Comparison of ENCODE assay signal across 26 cellular contexts in genomic region chr10:71433116-71433982, GRCh38. TPM values are rescaled to one million over a fixed set of nuclear protein-coding genes. Genes with fewer than 3 reads are reported as not detected.
DNase-seq lines count a peak whose midpoint lies in the region; ATAC-seq, FAIRE-seq and TF ChIP-seq lines count a peak whose summit lies in the region.
"Had no signal": no experiment of that assay in that cellular context is flagged by ENCODE, and none has a peak within 500 bp of the region (broad histone marks: within the 10 kb centered on the region; RNA-seq: fewer than 3 reads in every experiment).

No MANE protein-coding gene starts in this region.

- H3K9ac ChIP-seq in endodermal cell (ENCODE audit: extremely low read depth, low read length, poor library complexity, severe bottlenecking): no peak overlapping the region
- H3K9ac ChIP-seq: BLaER1 had no signal

- H3K4me1 ChIP-seq in PC-9 (replicated peaks; ENCODE audit: insufficient read depth): peaks cover 23% of the 10 kb centered on the region
- H3K4me1 ChIP-seq in endodermal cell (ENCODE audit: control insufficient read depth, insufficient read depth, low read length): no peaks in the 10 kb centered on the region
- H3K4me1 ChIP-seq: gastrocnemius medialis, tibial artery had no signal

- H3K27me3 ChIP-seq in PC-9 (ENCODE audit: insufficient read depth, low read depth): no peaks in the 10 kb centered on the region
- H3K27me3 ChIP-seq in endodermal cell (ENCODE audit: control insufficient read depth, insufficient read depth, low read length, poor library complexity, severe bottlenecking): no peaks in the 10 kb centered on the region
- H3K27me3 ChIP-seq: BLaER1, gastrocnemius medialis, hepatocyte, left lung had no signal

- 93 to 98% methylated on average over 9 of the region's 9 CpGs for WGBS in endodermal cell (ENCODE audit: insufficient coverage in 1 of 2, insufficient read length in 1 of 2), 2 experiments

- ATAC-seq in HG02642 (IDR thresholded peaks at IDR 0.05; ENCODE audit: poor library complexity, unreplicated experiment): no peak
- ATAC-seq: gastrocnemius medialis, left lung had no signal

- H3K4me2 ChIP-seq in PC-9: peak overlapping the region; percentile 42; the same call in 1 of the 2 replicates
- H3K4me2 ChIP-seq: BLaER1, hepatocyte had no signal

- H3K27me3 Mint-ChIP-seq in endodermal cell (ENCODE audit: insufficient read depth): no peaks in the 10 kb centered on the region

- H3K9me3 Mint-ChIP-seq in endodermal cell: no peaks in the 10 kb centered on the region
- H3K9me3 Mint-ChIP-seq: activated CD4-positive, alpha-beta T cell treated with anti-CD3 and anti-CD28 coated beads, Interleukin-2, amount 10 ng/mL, durations not matched to agents 24 days and 14 days; immature natural killer cell had no signal

- CTCF ChIA-PET in PC-9 (lab: Charles Lee): interaction anchor here (0.6 kb wide), 1 partner anchor 110 kb away, joined by 3 read pairs; no protein-coding TSS in a partner anchor

- peaks cover 2% of the 10 kb centered on the region for H3K4me1 Mint-ChIP-seq in endodermal cell
- H3K4me1 Mint-ChIP-seq: activated CD4-positive, alpha-beta T cell treated with anti-CD3 and anti-CD28 coated beads, Interleukin-2, amount 10 ng/mL, durations not matched to agents 24 days and 14 days had no signal

- TF ChIP-seq CTCF in D721Med (IDR thresholded peaks at IDR 0.05; ENCODE audit: insufficient read depth, missing control alignments) (no peak), PC-9 (conservative IDR thresholded peaks at IDR 0.05) (no peak), endodermal cell (conservative IDR thresholded peaks at IDR 0.05) (no peak)

- H2AFZ ChIP-seq in PC-9: no peak overlapping the region
- H2AFZ ChIP-seq: hepatocyte had no signal

- H3K9me3 ChIP-seq in PC-9 (ENCODE audit: insufficient read depth, low read depth) (no peaks in the 10 kb centered on the region), endodermal cell (ENCODE audit: control insufficient read depth, low read length) (no peaks in the 10 kb centered on the region)
- H3K9me3 ChIP-seq: BLaER1, gastrocnemius medialis, left lung, stomach, tibial artery had no signal

- no peaks in the 10 kb centered on the region for H3K36me3 ChIP-seq in PC-9 (ENCODE audit: low read depth)
- no peaks in the 10 kb centered on the region for H3K36me3 ChIP-seq in endodermal cell (ENCODE audit: control insufficient read depth, insufficient read depth, low read length)
- H3K36me3 ChIP-seq: BLaER1, gastrocnemius medialis, left lung, stomach, tibial artery had no signal

- H3K4me3 ChIP-seq in PC-9 (no peak overlapping the region), endodermal cell (ENCODE audit: low read length) (no peak overlapping the region)
- H3K4me3 ChIP-seq: BLaER1, gastrocnemius medialis, hepatocyte, left lung, skin epidermis, stomach, tibial artery had no signal

- no peaks in the 10 kb centered on the region for H3K9me2 ChIP-seq in PC-9 (ENCODE audit: insufficient read depth)

- FAIRE-seq in D721Med (lab: Jason Lieb, UNC) (no peak), RCC 7860 (lab: Jason Lieb, UNC) (no peak)
- FAIRE-seq: G401.6 had no signal

- H3K27ac Mint-ChIP-seq in endodermal cell: no peak overlapping the region
- H3K27ac Mint-ChIP-seq: activated CD4-positive, alpha-beta T cell treated with anti-CD3 and anti-CD28 coated beads, Interleukin-2, amount 10 ng/mL, durations not matched to agents 24 days and 14 days; activated naive CD8-positive, alpha-beta T cell had no signal

- intact Hi-C loops in PC-9 (cut with micrococcal nuclease; ENCODE audit: unreplicated experiment) (loop anchor here (5.0 kb wide), 1 partner anchor 856 kb away; no protein-coding TSS in a partner anchor), posterior vena cava (cut with DNase I) (no loop called here)

- no peak overlapping the region for H3K4me3 Mint-ChIP-seq in endodermal cell
- H3K4me3 Mint-ChIP-seq: activated CD4-positive, alpha-beta T cell treated with anti-CD3 and anti-CD28 coated beads, Interleukin-2, amount 10 ng/mL, durations not matched to agents 24 days and 14 days; activated naive CD8-positive, alpha-beta T cell had no signal

- no peaks in the 10 kb centered on the region for H3K36me3 Mint-ChIP-seq in endodermal cell (ENCODE audit: low read depth)
- H3K36me3 Mint-ChIP-seq: activated naive CD8-positive, alpha-beta T cell had no signal

- H3K27ac ChIP-seq in PC-9 (no peak overlapping the region), endodermal cell (ENCODE audit: low read depth, low read length) (no peak overlapping the region)
- H3K27ac ChIP-seq: BLaER1, gastrocnemius medialis, hepatocyte, left lung, skin epidermis, stomach, tibial artery had no signal

- BruUV-seq in PC-9 (replicated peaks; lab: Mats Ljungman, UMichigan): no TSS peak

- H4K20me1 ChIP-seq in PC-9 (ENCODE audit: insufficient read depth): no peaks in the 10 kb centered on the region
- H4K20me1 ChIP-seq: BLaER1 had no signal

- POLR2A ChIA-PET in PC-9 (lab: Charles Lee; ENCODE audit: unreplicated experiment): no interaction called here

- H3F3A ChIP-seq in PC-9 (ENCODE audit: insufficient read depth, low read depth): 0 out of 2 replicates have a peak, but pooled peaks cover 6% of the 10 kb centered on the region

- no peaks in the 10 kb centered on the region for H3K79me2 ChIP-seq in PC-9 (ENCODE audit: low read depth)
- H3K79me2 ChIP-seq: hepatocyte had no signal

- peak; percentile 11 for DNase-seq in D721Med (ENCODE audit: insufficient read length, low spot score)
- DNase-seq in PC-9: no peak
- peak; percentile 27 for DNase-seq in endodermal cell
- DNase-seq in posterior vena cava (ENCODE audit: low spot score): peak; percentile 55
- DNase-seq in RCC 7860 (ENCODE audit: low spot score): no peak
- DNase-seq in NCI-H1092 (lab: John Stamatoyannopoulos, UW): no peak
- DNase-seq: activated CD4-positive, alpha-beta T cell treated with anti-CD3 and anti-CD28 coated beads, Interleukin-2, amount 10 ng/mL, durations not matched to agents 24 days and 14 days; anterior cingulate cortex; DMS53; gastrocnemius medialis; immature natural killer cell; left lung; mesenchymal stem cell; MV-4-11; NCI-H146; occipital lobe; SIG-M5; T1000; tibial artery had no signal

RNA-seq across cellular contexts. Expression of gene CDH23, which starts 36.6 kb away (rescaled TPM):
- total RNA-seq in PC-9 (2021) (7.8 and 13.3 TPM in 2 replicates), endodermal cell (1 to 10 TPM; 2.1 to 4.2 TPM), posterior vena cava (10 to 100 TPM; 24.5 to 43.0 TPM)
- polyA plus RNA-seq in endodermal cell (2013, experiment 1 of 2): 9.2 TPM
- 10.8 TPM for polyA plus RNA-seq in endodermal cell (2013, experiment 2 of 2)

Comparison
In these comparisons a context has a peak if more than half of its experiments do, and no peak if none do; other contexts are left out.
1. DNase-seq: peak in D721Med (single experiment), endodermal cell (single experiment) and posterior vena cava (single experiment); none in PC-9 (0 of 2), RCC 7860 (single experiment) and NCI-H1092 (single experiment).